In the genomic region with DNA sequence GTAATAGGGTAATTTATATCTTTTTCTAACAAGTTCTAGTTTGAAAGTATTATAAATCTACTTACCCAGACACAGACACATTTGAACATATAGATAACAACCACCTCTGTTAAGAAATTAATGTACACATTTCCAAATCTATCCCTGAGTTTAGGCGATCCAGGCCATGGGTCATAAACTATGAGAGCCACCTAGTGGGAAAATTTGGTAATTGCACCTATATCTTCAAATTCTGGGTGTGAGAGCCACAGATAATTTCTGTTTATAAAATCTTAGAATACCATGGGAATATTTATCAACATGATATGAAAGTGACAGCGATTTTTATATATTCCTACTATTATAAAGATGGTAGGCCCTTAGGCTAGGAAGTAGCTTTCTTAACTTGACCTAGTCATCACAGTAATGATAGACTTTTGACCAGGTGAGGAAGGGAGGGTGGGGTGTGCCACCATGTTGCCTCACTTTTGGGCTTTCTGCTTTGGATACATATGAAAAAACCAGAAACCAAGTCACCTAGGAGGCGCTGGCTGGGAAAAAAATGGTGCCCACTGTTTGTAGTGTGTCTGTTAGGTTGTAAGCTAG, we compare ENCODE assay signal across 8 cellular contexts. TPM values are rescaled to one million over a fixed set of nuclear protein-coding genes. Genes with fewer than 3 reads are reported as not detected.
DNase-seq lines count a peak whose midpoint lies in the region; ATAC-seq, FAIRE-seq and TF ChIP-seq lines count a peak whose summit lies in the region.

No MANE protein-coding gene starts in this region.

- H3K9me3 ChIP-seq in heart left ventricle = peaks cover 0 to 4% (median 0%) of the 10 kb centered on the region in 12 donors
- H3K9me3 ChIP-seq in H1 (ENCODE audit: insufficient read depth in 2 of 2, low read depth in 1 of 2, low read length in 1 of 2) = peaks cover 0 to 5% of the 10 kb centered on the region in 2 experiments; a peak in 2 of 4 replicates
- H3K9me3 ChIP-seq in naive thymus-derived CD4-positive, alpha-beta T cell (ENCODE audit: control insufficient read depth in 2 of 3, low read length in 3 of 3) = no peaks in the 10 kb centered on the region

- TF ChIP-seq CTCF in heart left ventricle (IDR thresholded peaks at IDR 0.05) = peak; percentile 73 to 90 (median 84)
- TF ChIP-seq CTCF in H1 (IDR thresholded peaks at IDR 0.05; ENCODE audit: control extremely low read depth in 1 of 3, insufficient read depth in 1 of 3, low read depth in 1 of 3, low read length in 3 of 3) = peak in 2 of 3 experiments; percentile 45 to 48; a peak in 3 of 4 replicates

- no peak overlapping the region for H2BK120ac ChIP-seq in H1 (replicated peaks; ENCODE audit: low read depth, low read length)

- H2AFZ ChIP-seq in H1 (ENCODE audit: low read length) = no peak overlapping the region

- H3K36me3 Mint-ChIP-seq in naive thymus-derived CD4-positive, alpha-beta T cell = peaks cover 0 to 54% (median 48%) of the 10 kb centered on the region in 5 donors

- H3K36me3 ChIP-seq in heart left ventricle (no peaks in the 10 kb centered on the region), H1 (ENCODE audit: control insufficient read depth in 2 of 4, insufficient read depth in 4 of 4, low read length in 3 of 4) (no peaks in the 10 kb centered on the region)
- H3K36me3 ChIP-seq in naive thymus-derived CD4-positive, alpha-beta T cell (ENCODE audit: control insufficient read depth in 2 of 3, insufficient read depth in 3 of 3, low read length in 3 of 3) = peaks cover 0 to 29% (median 0%) of the 10 kb centered on the region in 3 experiments

- intact Hi-C loops in heart left ventricle (cut with DNase I) (loop anchor here (1.0 to 10.0 kb wide), 15 partner anchors 34 to 176 kb away; a partner anchor contains a TSS), Right ventricle myocardium inferior (cut with DNase I) (loop anchor here (1.0 to 5.0 kb wide), 4 partner anchors 36 to 409 kb away; no protein-coding TSS in a partner anchor)
- intact Hi-C loops in naive thymus-derived CD4-positive, alpha-beta T cell (cut with micrococcal nuclease) = loop anchor here (1.0 to 10.0 kb wide), 8 partner anchors 36 to 412 kb away; a partner anchor contains a TSS

- no peak overlapping the region for H2BK12ac ChIP-seq in H1 (ENCODE audit: low read depth, low read length)

- no peak overlapping the region for H3K56ac ChIP-seq in H1 (replicated peaks; ENCODE audit: insufficient read length, low read depth, low read length)

- DNase-seq in heart left ventricle (no peak), Right ventricle myocardium inferior (ENCODE audit: missing footprints) (no peak), OCI-M1 (lab: John Stamatoyannopoulos, UW) (peak; percentile 55), H1 (ENCODE audit: low read depth in 1 of 2, low spot score in 2 of 2) (no peak)
- peak in 6 of 9 donors; percentile 34 to 58 (median 52) for DNase-seq in naive thymus-derived CD4-positive, alpha-beta T cell

- WGBS in heart left ventricle, 4 donors = 1 to 3% (median 2%) methylated on average over 3 of the region's 3 CpGs
- 17% methylated on average over 3 of the region's 3 CpGs; no CpG with 5 or more reads in 1 of the 2 experiments for WGBS in H1 (ENCODE audit: extremely low coverage in 1 of 2, insufficient coverage in 1 of 2, insufficient read length in 1 of 2, insufficient replicate concordance in 2 of 2, low coverage in 1 of 2, low lambda C conversion rate in 2 of 2, missing lambda C conversion rate in 1 of 2), 2 experiments

- H3K4me3 ChIP-seq in heart left ventricle (no peak overlapping the region), H1 (ENCODE audit: extremely low read depth in 1 of 4, insufficient read depth in 2 of 4, low read depth in 3 of 4, low read length in 4 of 4) (no peak overlapping the region)
- H3K4me3 ChIP-seq in naive thymus-derived CD4-positive, alpha-beta T cell (ENCODE audit: low read length) = no peak overlapping the region

- no peak for FAIRE-seq in H1 (lab: Jason Lieb, UNC)

- peaks cover 2 to 56% (median 46%) of the 10 kb centered on the region in 7 donors for H3K4me1 Mint-ChIP-seq in naive thymus-derived CD4-positive, alpha-beta T cell

- H3K18ac ChIP-seq in H1 (ENCODE audit: extremely low read depth, low read length) = no peak overlapping the region

- H3K4me3 Mint-ChIP-seq in naive thymus-derived CD4-positive, alpha-beta T cell = no peak overlapping the region

- H2AK5ac ChIP-seq in H1 (ENCODE audit: low read depth, low read length) = no peak overlapping the region

- H3K9me3 Mint-ChIP-seq in naive thymus-derived CD4-positive, alpha-beta T cell = peaks cover 0 to 4% (median 0%) of the 10 kb centered on the region in 11 donors

- no peak overlapping the region for H4K5ac ChIP-seq in H1 (ENCODE audit: insufficient read length, low read depth, low read length)

- H3K4ac ChIP-seq in H1 (replicated peaks; ENCODE audit: insufficient read length, low read depth, low read length) = no peak overlapping the region

- TF ChIP-seq POLR2A in heart left ventricle (IDR thresholded peaks at IDR 0.05) = no peak
- no peak for TF ChIP-seq POLR2A in H1 (IDR thresholded peaks at IDR 0.05; ENCODE audit: control extremely low read depth in 1 of 2, low read depth in 2 of 2, low read length in 2 of 2)

- H3K9ac ChIP-seq in H1 (replicated peaks in 1 of 4; ENCODE audit: extremely low read depth in 1 of 4, low read depth in 3 of 4, low read length in 3 of 4) = no peak overlapping the region

- TF ChIP-seq RAD21 in H1 (IDR thresholded peaks at IDR 0.05 in 1 of 2, conservative IDR thresholded peaks at IDR 0.05 in 1 of 2; ENCODE audit: low read depth in 2 of 2, low read length in 2 of 2) = peak; percentile 50 to 56

- H3K27ac ChIP-seq in heart left ventricle (no peak overlapping the region), H1 (ENCODE audit: low read depth, low read length) (no peak overlapping the region)
- no peak overlapping the region for H3K27ac ChIP-seq in naive thymus-derived CD4-positive, alpha-beta T cell (ENCODE audit: low read depth, low read length)

- no peak overlapping the region for H2BK15ac ChIP-seq in H1 (ENCODE audit: low read length)

- H4K8ac ChIP-seq in H1 (ENCODE audit: extremely low read depth, insufficient read depth, low read length) = no peak overlapping the region

- ATAC-seq in heart left ventricle (peak in 1 of 4 donors; percentile 52), Right ventricle myocardium inferior (no peak), HG03571 (IDR thresholded peaks at IDR 0.05; ENCODE audit: unreplicated experiment) (peak; percentile 68), GM19467 (IDR thresholded peaks at IDR 0.05; ENCODE audit: unreplicated experiment) (no peak), GM19328 (IDR thresholded peaks at IDR 0.05; ENCODE audit: unreplicated experiment) (no peak)
- ATAC-seq in naive thymus-derived CD4-positive, alpha-beta T cell = peak; percentile 74

- no peaks in the 10 kb centered on the region for H4K20me1 ChIP-seq in H1 (replicated peaks in 1 of 2; ENCODE audit: control insufficient read depth in 1 of 2, insufficient read depth in 2 of 2, low read length in 2 of 2)

- no peaks in the 10 kb centered on the region for H3K23me2 ChIP-seq in H1 (ENCODE audit: low read depth, low read length)

- no peaks in the 10 kb centered on the region for H3K79me2 ChIP-seq in H1 (ENCODE audit: control insufficient read depth in 1 of 2, insufficient read depth in 2 of 2, low read length in 2 of 2)

- H2BK20ac ChIP-seq in H1 (ENCODE audit: low read length) = no peak overlapping the region

- no peak overlapping the region for H2BK5ac ChIP-seq in H1 (ENCODE audit: low read depth, low read length)

- H3K4me1 ChIP-seq in heart left ventricle = peaks cover 0 to 24% (median 0%) of the 10 kb centered on the region in 12 donors
- peaks cover 3 to 8% (median 6%) of the 10 kb centered on the region in 4 experiments; a peak in 6 of 7 replicates for H3K4me1 ChIP-seq in H1 (replicated peaks in 1 of 4; ENCODE audit: control insufficient read depth in 3 of 4, insufficient read depth in 4 of 4, low read length in 3 of 4)
- peaks cover 0 to 3% of the 10 kb centered on the region in 2 donors for H3K4me1 ChIP-seq in naive thymus-derived CD4-positive, alpha-beta T cell (ENCODE audit: control insufficient read depth in 2 of 2, insufficient read depth in 2 of 2, low read length in 2 of 2)

- no peak overlapping the region for H3K4me2 ChIP-seq in H1 (ENCODE audit: insufficient read depth in 1 of 2, low read depth in 2 of 2, low read length in 2 of 2)

- TF ChIP-seq EP300 in H1 (IDR thresholded peaks at IDR 0.05; ENCODE audit: borderline replicate concordance in 1 of 2, low read depth in 2 of 2, low read length in 2 of 2) = no peak

- H3K27ac Mint-ChIP-seq in naive thymus-derived CD4-positive, alpha-beta T cell = no peak overlapping the region

- CTCF ChIA-PET in H1 (lab: Charles Lee; ENCODE audit: partially characterized antibody) = interaction anchor here (0.7 to 5.2 kb wide), 49 partner anchors 8 to 177 kb away, joined by 3 to 65 read pairs (median 4); a partner anchor contains a TSS
- CTCF ChIA-PET in naive thymus-derived CD4-positive, alpha-beta T cell (lab: Charles Lee) = interaction anchor here (0.6 to 4.2 kb wide), 21 partner anchors 10 to 185 kb away, joined by 3 to 58 read pairs (median 3); a partner anchor contains a TSS

- POLR2A ChIA-PET in H1 (lab: Charles Lee; ENCODE audit: partially characterized antibody) = interaction anchor here (0.8 to 1.9 kb wide), 7 partner anchors 8 to 35 kb away, joined by 3 to 9 read pairs (median 5); a partner anchor contains a TSS
- POLR2A ChIA-PET in naive thymus-derived CD4-positive, alpha-beta T cell (lab: Charles Lee) = interaction anchor here (0.9 to 3.1 kb wide), 8 partner anchors 9 to 177 kb away, joined by 3 to 7 read pairs (median 4); a partner anchor contains a TSS

- no peak overlapping the region for H4K91ac ChIP-seq in H1 (replicated peaks; ENCODE audit: insufficient read length, low read length)

- no peak overlapping the region for H3K23ac ChIP-seq in H1 (ENCODE audit: insufficient read length)

- no peak overlapping the region for H3K14ac ChIP-seq in H1 (ENCODE audit: insufficient read length)

- H3K27me3 ChIP-seq in heart left ventricle (peaks cover 0 to 36% (median 0%) of the 10 kb centered on the region in 9 donors), H1 (replicated peaks in 1 of 4; ENCODE audit: control insufficient read depth in 3 of 4, extremely low read depth in 1 of 4, insufficient read depth in 3 of 4, low read length in 3 of 4) (no peaks in the 10 kb centered on the region)
- H3K27me3 ChIP-seq in naive thymus-derived CD4-positive, alpha-beta T cell (ENCODE audit: control insufficient read depth in 2 of 2, insufficient read depth in 2 of 2, low read length in 2 of 2) = no peaks in the 10 kb centered on the region

- no peaks in the 10 kb centered on the region for H3K79me1 ChIP-seq in H1 (ENCODE audit: low read depth, low read length)

- H3K27me3 Mint-ChIP-seq in naive thymus-derived CD4-positive, alpha-beta T cell = peaks cover 0 to 21% (median 0%) of the 10 kb centered on the region in 5 donors

RNA-seq across cellular contexts. Expression of a gene that starts 8.0 kb away (rescaled TPM):
- total RNA-seq in heart left ventricle (under 1 TPM in 3 of 9 donors, not detected in 6; 0.06 to 0.51 (median 0.48) TPM), Right ventricle myocardium inferior (not detected)
- polyA plus RNA-seq in heart left ventricle (under 1 TPM in 1 of 2 donors, not detected in 1; 0.04 TPM), H1 (2011; rRNA removed) (86.5 and 113 TPM in 2 replicates)
- 133 and 139 TPM in 2 replicates for total RNA-seq in H1 (2021; fragmentation: NEBNext Ultra II Directional; extraction: Animal tissue kit (Norgen Biotek cat#: 25700))
- polyA plus RNA-seq in H1 (2011; cell fraction: cytosol; rRNA removed) = 103 TPM
- polyA plus RNA-seq in H1 (2011; cell fraction: nucleus; rRNA removed) = 324 TPM
- 107 to 123 TPM (median 120 TPM) in 4 replicates for polyA plus RNA-seq in H1 (2012, experiment 1 of 2)
- 106 TPM for polyA plus RNA-seq in H1 (2012, experiment 2 of 2)
- polyA plus RNA-seq in H1 (2013, experiment 1 of 2) = 176 TPM
- 162 TPM for polyA plus RNA-seq in H1 (2013, experiment 2 of 2)
- 185 and 189 TPM in 2 replicates for polyA minus RNA-seq in H1 (2011; rRNA and poly(A)+ RNA removed)
- polyA minus RNA-seq in H1 (2011; cell fraction: cytosol; rRNA and poly(A)+ RNA removed) = 79.6 TPM
- 128 TPM for polyA minus RNA-seq in H1 (2011; cell fraction: nucleus; rRNA and poly(A)+ RNA removed)
- 10 to 100 TPM in 4 of 5 experiments, 1 to 10 TPM in 1; 4.1 to 63.1 (median 33.6) TPM for total RNA-seq in naive thymus-derived CD4-positive, alpha-beta T cell
- polyA plus RNA-seq in naive thymus-derived CD4-positive, alpha-beta T cell = 10 to 100 TPM; 10.9 to 41.4 TPM

RNA-seq across cellular contexts. Expression of a gene that starts 26.6 kb away (rescaled TPM):
- not detected for total RNA-seq in heart left ventricle
- not detected for polyA plus RNA-seq in heart left ventricle
- total RNA-seq in Right ventricle myocardium inferior = not detected
- 0.32 and 0.46 TPM in 2 replicates for total RNA-seq in H1 (2021; fragmentation: NEBNext Ultra II Directional; extraction: Animal tissue kit (Norgen Biotek cat#: 25700))
- 0.13 and 0.15 TPM in 2 replicates for polyA plus RNA-seq in H1 (2011; rRNA removed)
- 0.14 TPM for polyA plus RNA-seq in H1 (2011; cell fraction: cytosol; rRNA removed)
- polyA plus RNA-seq in H1 (2011; cell fraction: nucleus; rRNA removed) = 0.37 TPM
- 0.20 TPM in 1 of 4 replicates, not detected in the others for polyA plus RNA-seq in H1 (2012, experiment 1 of 2)
- 0.29 TPM for polyA plus RNA-seq in H1 (2012, experiment 2 of 2)
- polyA plus RNA-seq in H1 (2013, experiment 1 of 2) = 0.18 TPM
- polyA plus RNA-seq in H1 (2013, experiment 2 of 2) = not detected
- 1.6 and 2.6 TPM in 2 replicates for polyA minus RNA-seq in H1 (2011; rRNA and poly(A)+ RNA removed)
- not detected for polyA minus RNA-seq in H1 (2011; cell fraction: cytosol; rRNA and poly(A)+ RNA removed)
- 6.1 TPM for polyA minus RNA-seq in H1 (2011; cell fraction: nucleus; rRNA and poly(A)+ RNA removed)
- 1 to 10 TPM in 4 of 5 experiments, not detected in 1; 1.4 to 2.5 (median 1.8) TPM for total RNA-seq in naive thymus-derived CD4-positive, alpha-beta T cell
- polyA plus RNA-seq in naive thymus-derived CD4-positive, alpha-beta T cell = under 1 TPM in 1 of 2 donors, not detected in 1; 0.33 TPM

RNA-seq across cellular contexts. Expression of a gene that starts 35.5 kb away (rescaled TPM):
- total RNA-seq in heart left ventricle = 100 to 1,000 TPM in 4 of 9 donors, 10 to 100 TPM in 5; 59.6 to 217 (median 79.4) TPM
- polyA plus RNA-seq in heart left ventricle = 100 to 1,000 TPM in 1 of 2 donors, 10 to 100 TPM in 1; 55.9 to 156 TPM
- 75.9 TPM for total RNA-seq in Right ventricle myocardium inferior
- total RNA-seq in H1 (2021; fragmentation: NEBNext Ultra II Directional; extraction: Animal tissue kit (Norgen Biotek cat#: 25700)) = 159 and 174 TPM in 2 replicates
- polyA plus RNA-seq in H1 (2011; rRNA removed) = 40.6 and 77.9 TPM in 2 replicates
- 25.7 TPM for polyA plus RNA-seq in H1 (2011; cell fraction: cytosol; rRNA removed)
- 107 TPM for polyA plus RNA-seq in H1 (2011; cell fraction: nucleus; rRNA removed)
- polyA plus RNA-seq in H1 (2012, experiment 1 of 2) = 138 to 177 TPM (median 171 TPM) in 4 replicates
- polyA plus RNA-seq in H1 (2012, experiment 2 of 2) = 172 TPM
- 166 TPM for polyA plus RNA-seq in H1 (2013, experiment 1 of 2)
- 163 TPM for polyA plus RNA-seq in H1 (2013, experiment 2 of 2)
- polyA minus RNA-seq in H1 (2011; rRNA and poly(A)+ RNA removed) = 21.5 and 32.9 TPM in 2 replicates
- polyA minus RNA-seq in H1 (2011; cell fraction: cytosol; rRNA and poly(A)+ RNA removed) = 70.7 TPM
- 64.8 TPM for polyA minus RNA-seq in H1 (2011; cell fraction: nucleus; rRNA and poly(A)+ RNA removed)
- total RNA-seq in naive thymus-derived CD4-positive, alpha-beta T cell = 100 to 1,000 TPM; 110 to 264 (median 124) TPM
- 100 to 1,000 TPM in 1 of 2 donors, 10 to 100 TPM in 1; 54.2 to 101 TPM for polyA plus RNA-seq in naive thymus-derived CD4-positive, alpha-beta T cell

RNA-seq across cellular contexts. Expression of a gene that starts 54.1 kb away (rescaled TPM):
- total RNA-seq in heart left ventricle (under 1 TPM; 0.15 to 0.79 (median 0.42) TPM), Right ventricle myocardium inferior (0.73 TPM)
- polyA plus RNA-seq in heart left ventricle (under 1 TPM; 0.19 to 0.25 TPM), H1 (2011; rRNA removed) (23.1 and 28.8 TPM in 2 replicates)
- 35.5 and 38.2 TPM in 2 replicates for total RNA-seq in H1 (2021; fragmentation: NEBNext Ultra II Directional; extraction: Animal tissue kit (Norgen Biotek cat#: 25700))
- 27.9 TPM for polyA plus RNA-seq in H1 (2011; cell fraction: cytosol; rRNA removed)
- polyA plus RNA-seq in H1 (2011; cell fraction: nucleus; rRNA removed) = 37.7 TPM
- polyA plus RNA-seq in H1 (2012, experiment 1 of 2) = 22.4 to 28.3 TPM (median 26.2 TPM) in 4 replicates
- polyA plus RNA-seq in H1 (2012, experiment 2 of 2) = 25.4 TPM
- 11.6 TPM for polyA plus RNA-seq in H1 (2013, experiment 1 of 2)
- 12.8 TPM for polyA plus RNA-seq in H1 (2013, experiment 2 of 2)
- polyA minus RNA-seq in H1 (2011; rRNA and poly(A)+ RNA removed) = 51.2 and 57.7 TPM in 2 replicates
- 20.8 TPM for polyA minus RNA-seq in H1 (2011; cell fraction: cytosol; rRNA and poly(A)+ RNA removed)
- polyA minus RNA-seq in H1 (2011; cell fraction: nucleus; rRNA and poly(A)+ RNA removed) = 25.5 TPM
- 1 to 10 TPM in 1 of 5 experiments, under 1 TPM in 2, not detected in 2; 0.19 to 1.4 (median 0.53) TPM for total RNA-seq in naive thymus-derived CD4-positive, alpha-beta T cell
- not detected for polyA plus RNA-seq in naive thymus-derived CD4-positive, alpha-beta T cell

Comparison
In these comparisons a context has a peak if more than half of its experiments do, and no peak if none do; other contexts are left out.
1. ATAC-seq: peak in HG03571 (single experiment) and naive thymus-derived CD4-positive, alpha-beta T cell (single experiment); none in Right ventricle myocardium inferior (single experiment), GM19467 (single experiment) and GM19328 (single experiment).
2. DNase-seq: peak in OCI-M1 (single experiment) and naive thymus-derived CD4-positive, alpha-beta T cell (6 of 9); none in heart left ventricle (0 of 5), Right ventricle myocardium inferior (single experiment) and H1 (0 of 2).